Comparison of ENCODE assay signal across 9 cellular contexts in genomic region chr4:173013232-173013932, GRCh38.
DNase-seq lines count a peak whose midpoint lies in the region; ATAC-seq and TF ChIP-seq lines count a peak whose summit lies in the region.
"Had no signal": no experiment of that assay in that cellular context is flagged by ENCODE, and none has a peak within 500 bp of the region (broad histone marks: within the 10 kb centered on the region; RNA-seq: fewer than 3 reads in every experiment).

No MANE protein-coding gene starts in this region.

- no peaks in the 10 kb centered on the region for H3K9me3 Mint-ChIP-seq in activated CD4-positive, alpha-beta memory T cell treated with anti-CD3 and anti-CD28 coated beads for 36 hours
- H3K9me3 Mint-ChIP-seq in naive thymus-derived CD4-positive, alpha-beta T cell = no peaks in the 10 kb centered on the region

- no peak overlapping the region for H3K27ac ChIP-seq in naive thymus-derived CD4-positive, alpha-beta T cell (ENCODE audit: low read depth, low read length)
- no peak overlapping the region for H3K27ac ChIP-seq in transverse colon

- no peak for TF ChIP-seq EP300 in transverse colon (IDR thresholded peaks at IDR 0.05; ENCODE audit: low read depth)

- CTCF ChIA-PET in activated CD4-positive, alpha-beta memory T cell treated with anti-CD3 and anti-CD28 coated beads for 36 hours (lab: Charles Lee) = interaction anchor here (0.6 to 4.9 kb wide), 48 partner anchors 10 to 520 kb away, joined by 3 to 101 read pairs (median 4); partner anchors contain the start of gene GALNT7
- CTCF ChIA-PET in naive thymus-derived CD4-positive, alpha-beta T cell (lab: Charles Lee) = interaction anchor here (0.6 to 3.9 kb wide), 26 partner anchors 10 to 1111 kb away, joined by 3 to 67 read pairs (median 4); no protein-coding TSS in a partner anchor

- H3K4me1 ChIP-seq in naive thymus-derived CD4-positive, alpha-beta T cell (ENCODE audit: control insufficient read depth in 2 of 2, insufficient read depth in 2 of 2, low read length in 2 of 2) = no peaks in the 10 kb centered on the region
- peaks cover 0 to 6% (median 0%) of the 10 kb centered on the region in 4 donors for H3K4me1 ChIP-seq in transverse colon

- no peak for TF ChIP-seq POLR2A in transverse colon (IDR thresholded peaks at IDR 0.05)

- in situ Hi-C loops in transverse colon (cut with MboI; ENCODE audit: low pct_ligation_motif_present in 1 of 4, low pct_unique_long_range_greater_than_20kb in 1 of 4, low sequenced_read_pairs in 3 of 4) = loop anchor here (10.0 to 25.0 kb wide), 3 partner anchors 249 to 401 kb away; no protein-coding TSS in a partner anchor

- POLR2A ChIA-PET in activated CD4-positive, alpha-beta memory T cell treated with anti-CD3 and anti-CD28 coated beads for 36 hours (lab: Charles Lee) = no interaction called here
- POLR2A ChIA-PET in naive thymus-derived CD4-positive, alpha-beta T cell (lab: Charles Lee) = interaction anchor here (0.7 kb wide), 2 partner anchors 245 to 268 kb away, joined by 3 read pairs; no protein-coding TSS in a partner anchor

- H3K27me3 Mint-ChIP-seq in activated CD4-positive, alpha-beta memory T cell treated with anti-CD3 and anti-CD28 coated beads for 36 hours = no peaks in the 10 kb centered on the region
- peaks cover 0 to 5% (median 0%) of the 10 kb centered on the region in 5 donors for H3K27me3 Mint-ChIP-seq in naive thymus-derived CD4-positive, alpha-beta T cell
- H3K27me3 Mint-ChIP-seq: activated naive CD8-positive, alpha-beta T cell had no signal

- H3K4me3 Mint-ChIP-seq in activated CD4-positive, alpha-beta memory T cell treated with anti-CD3 and anti-CD28 coated beads for 36 hours = no peak overlapping the region
- no peak overlapping the region for H3K4me3 Mint-ChIP-seq in naive thymus-derived CD4-positive, alpha-beta T cell
- H3K4me3 Mint-ChIP-seq: activated naive CD8-positive, alpha-beta T cell had no signal

- peak; percentile 1 for DNase-seq in DMS 273 treated with DMSO at 0.1 percent for 48 hours (lab: John Stamatoyannopoulos, UW)
- peak; percentile 20 for DNase-seq in H4 (ENCODE audit: low spot score)
- peak; percentile 31 for DNase-seq in NCI-H1694 treated with DMSO at 0.1 percent for 48 hours (lab: John Stamatoyannopoulos, UW)
- DNase-seq in activated CD4-positive, alpha-beta memory T cell treated with anti-CD3 and anti-CD28 coated beads for 36 hours = peak; percentile 58
- DNase-seq in epidermal melanocyte (ENCODE audit: insufficient read length, low spot score) = peak; percentile 74
- peak; percentile 12 to 64 (median 50) for DNase-seq in naive thymus-derived CD4-positive, alpha-beta T cell
- DNase-seq in transverse colon = peak; percentile 36
- no peak for DNase-seq in NCI-H774 (lab: John Stamatoyannopoulos, UW)

- no peaks in the 10 kb centered on the region for H3K36me3 Mint-ChIP-seq in activated CD4-positive, alpha-beta memory T cell treated with anti-CD3 and anti-CD28 coated beads for 36 hours
- H3K36me3 Mint-ChIP-seq in naive thymus-derived CD4-positive, alpha-beta T cell = no peaks in the 10 kb centered on the region
- H3K36me3 Mint-ChIP-seq: activated naive CD8-positive, alpha-beta T cell had no signal

- no peaks in the 10 kb centered on the region for H3K27me3 ChIP-seq in naive thymus-derived CD4-positive, alpha-beta T cell (ENCODE audit: control insufficient read depth in 2 of 2, insufficient read depth in 2 of 2, low read length in 2 of 2)
- no peaks in the 10 kb centered on the region for H3K27me3 ChIP-seq in transverse colon

- H3K9me3 ChIP-seq in naive thymus-derived CD4-positive, alpha-beta T cell (ENCODE audit: control insufficient read depth in 2 of 3, low read length in 3 of 3) = no peaks in the 10 kb centered on the region
- H3K9me3 ChIP-seq in transverse colon = no peaks in the 10 kb centered on the region

- 22 to 100% methylated on average over 1 to 6 of the region's 6 CpGs for WGBS in transverse colon (ENCODE audit: low coverage in 1 of 2), 2 donors

- H3K27ac Mint-ChIP-seq in activated CD4-positive, alpha-beta memory T cell treated with anti-CD3 and anti-CD28 coated beads for 36 hours = no peak overlapping the region
- no peak overlapping the region for H3K27ac Mint-ChIP-seq in naive thymus-derived CD4-positive, alpha-beta T cell
- H3K27ac Mint-ChIP-seq: activated naive CD8-positive, alpha-beta T cell had no signal

- peak; percentile 61 to 84 (median 80) for TF ChIP-seq CTCF in transverse colon (IDR thresholded peaks at IDR 0.05)

- H3K36me3 ChIP-seq in naive thymus-derived CD4-positive, alpha-beta T cell (ENCODE audit: control insufficient read depth in 2 of 3, insufficient read depth in 3 of 3, low read length in 3 of 3) = no peaks in the 10 kb centered on the region
- no peaks in the 10 kb centered on the region for H3K36me3 ChIP-seq in transverse colon

- intact Hi-C loops in activated CD4-positive, alpha-beta memory T cell treated with anti-CD3 and anti-CD28 coated beads for 36 hours (cut with micrococcal nuclease) = loop anchor here (1.0 to 10.0 kb wide), 5 partner anchors 151 to 481 kb away; partner anchors contain the start of gene GALNT7
- intact Hi-C loops in naive thymus-derived CD4-positive, alpha-beta T cell (cut with micrococcal nuclease) = loop anchor here (1.0 to 5.0 kb wide), 8 partner anchors 157 to 481 kb away; no protein-coding TSS in a partner anchor
- intact Hi-C loops in transverse colon (cut with DNase I; ENCODE audit: low total_unique reads) = no loop called here

- H3K4me1 Mint-ChIP-seq in activated CD4-positive, alpha-beta memory T cell treated with anti-CD3 and anti-CD28 coated beads for 36 hours (ENCODE audit: low read depth) = no peaks in the 10 kb centered on the region
- H3K4me1 Mint-ChIP-seq in naive thymus-derived CD4-positive, alpha-beta T cell = peaks cover 0 to 4% (median 0%) of the 10 kb centered on the region in 7 donors

- peak; percentile 77 for ATAC-seq in naive thymus-derived CD4-positive, alpha-beta T cell

- H3K4me3 ChIP-seq in naive thymus-derived CD4-positive, alpha-beta T cell (ENCODE audit: low read length) = no peak overlapping the region
- no peak overlapping the region for H3K4me3 ChIP-seq in transverse colon
